Comparison of ENCODE assay signal across 8 cellular contexts in the genomic region with DNA sequence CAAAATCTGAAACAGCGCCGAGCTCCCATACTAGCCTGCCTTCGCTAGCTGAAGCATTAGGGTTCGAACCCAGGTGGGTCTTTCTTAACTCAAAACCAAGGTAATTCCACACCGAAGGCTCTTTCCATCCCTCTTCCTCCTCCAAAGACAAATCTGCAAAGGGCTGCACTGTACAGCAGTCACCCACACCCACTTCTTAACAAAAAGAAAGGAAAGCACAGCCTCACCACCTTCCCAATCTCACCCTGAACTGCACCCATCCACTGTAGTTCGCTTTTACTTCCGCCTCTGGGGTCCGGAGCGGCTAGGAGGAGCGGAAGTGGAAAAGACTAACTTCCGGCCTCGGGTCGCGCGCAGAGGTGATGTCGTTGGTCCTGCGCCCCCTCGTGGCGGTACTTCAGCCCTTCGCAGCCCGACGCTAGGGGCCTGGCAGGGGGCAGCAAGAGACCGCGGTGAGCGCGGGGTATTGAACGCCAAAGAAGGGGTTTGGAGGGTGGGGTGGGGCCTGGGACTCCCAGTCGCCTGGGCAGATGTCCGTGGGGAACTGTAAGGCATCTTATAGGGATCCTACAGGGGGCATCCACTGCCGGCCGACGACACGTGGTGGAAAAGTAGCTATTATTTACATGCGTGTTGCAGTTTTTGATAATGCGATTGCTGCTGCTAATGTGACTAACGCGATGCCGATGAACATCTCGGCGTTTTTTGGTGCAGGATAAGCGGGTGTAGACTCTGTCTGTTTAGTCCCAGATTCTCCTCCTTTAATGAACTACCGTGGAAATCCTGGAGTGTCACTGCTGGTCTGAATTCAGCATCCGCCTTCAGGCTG. TPM values are rescaled to one million over a fixed set of nuclear protein-coding genes. Genes with fewer than 3 reads are reported as not detected.
DNase-seq lines count a peak whose midpoint lies in the region; ATAC-seq and TF ChIP-seq lines count a peak whose summit lies in the region.

A gene with protein sequence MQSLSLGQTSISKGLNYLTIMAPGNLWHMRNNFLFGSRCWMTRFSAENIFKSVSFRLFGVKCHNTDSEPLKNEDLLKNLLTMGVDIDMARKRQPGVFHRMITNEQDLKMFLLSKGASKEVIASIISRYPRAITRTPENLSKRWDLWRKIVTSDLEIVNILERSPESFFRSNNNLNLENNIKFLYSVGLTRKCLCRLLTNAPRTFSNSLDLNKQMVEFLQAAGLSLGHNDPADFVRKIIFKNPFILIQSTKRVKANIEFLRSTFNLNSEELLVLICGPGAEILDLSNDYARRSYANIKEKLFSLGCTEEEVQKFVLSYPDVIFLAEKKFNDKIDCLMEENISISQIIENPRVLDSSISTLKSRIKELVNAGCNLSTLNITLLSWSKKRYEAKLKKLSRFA (minus strand): TSS at position 290 of the 829 bp plus-strand sequence. CDS start 619 bp downstream, outside the sequence.

- H3K9me3 Mint-ChIP-seq in GM23338: peaks cover 3% of the 10 kb centered on the region
- H3K9me3 Mint-ChIP-seq in nephron: peaks cover 6% of the 10 kb centered on the region
- H3K9me3 Mint-ChIP-seq in stimulated activated naive CD8-positive, alpha-beta T cell treated with anti-CD3 and anti-CD28 coated beads, Interleukin-15, Interleukin-2, amounts not matched to agents 100 ng/mL and 50 ng/mL, for 24 hours: no peaks in the 10 kb centered on the region

- H3K27me3 ChIP-seq in GM23338 (ENCODE audit: insufficient read depth): no peaks in the 10 kb centered on the region

- no peaks in the 10 kb centered on the region for H4K20me1 ChIP-seq in GM23338 (replicated peaks; ENCODE audit: insufficient read depth)

- H3K27ac ChIP-seq in GM23338 (ENCODE audit: low read depth): no peak within 1 kb of the TSS

- peaks cover 37% of the 10 kb centered on the region for H3K79me2 ChIP-seq in GM23338 (replicated peaks; ENCODE audit: insufficient read depth)

- DNase-seq in EL (peak; percentile 92), GM23338 (ENCODE audit: low spot score) (peak; percentile 97), LHCN-M2 (ENCODE audit: low read depth) (peak; percentile 93), RPMI8226 (peak; percentile 98), fibroblast of peridontal ligament (ENCODE audit: extremely low read depth) (peak; percentile 90)
- peak; percentile 89 for DNase-seq in activated T-helper 1 cell treated with anti-CD3 and anti-CD28 coated beads, Interleukin-2, amount 50 U/mL, for 16 hours (ENCODE audit: low read depth in 1 of 2, low spot score in 1 of 2)

- no peaks in the 10 kb centered on the region for H3K36me3 ChIP-seq in GM23338 (ENCODE audit: insufficient read depth)

- H3K27me3 Mint-ChIP-seq in GM23338 (ENCODE audit: insufficient read depth, low read depth, poor library complexity) (peaks cover 9% of the 10 kb centered on the region), nephron (ENCODE audit: low read depth) (no peaks in the 10 kb centered on the region)
- H3K27me3 Mint-ChIP-seq in stimulated activated naive CD8-positive, alpha-beta T cell treated with anti-CD3 and anti-CD28 coated beads, Interleukin-15, Interleukin-2, amounts not matched to agents 100 ng/mL and 50 ng/mL, for 24 hours: no peaks in the 10 kb centered on the region

- no peaks in the 10 kb centered on the region for H3K9me2 ChIP-seq in GM23338 (ENCODE audit: insufficient read depth)

- no peaks in the 10 kb centered on the region for H3F3A ChIP-seq in GM23338 (replicated peaks; ENCODE audit: low read depth)

- H3K4me3 Mint-ChIP-seq in GM23338 (peak within 1 kb of the TSS; percentile 95), nephron (peak within 1 kb of the TSS; percentile 92 to 98 (median 96))
- peak within 1 kb of the TSS; percentile 92 for H3K4me3 Mint-ChIP-seq in stimulated activated naive CD8-positive, alpha-beta T cell treated with anti-CD3 and anti-CD28 coated beads, Interleukin-15, Interleukin-2, amounts not matched to agents 100 ng/mL and 50 ng/mL, for 24 hours

- peak within 1 kb of the TSS; percentile 64 for H3K4me3 ChIP-seq in GM23338

- H3K4me2 ChIP-seq in GM23338: peak within 1 kb of the TSS; percentile 86

- H3K4me1 Mint-ChIP-seq in GM23338 (peaks cover 5% of the 10 kb centered on the region; the same call in 2 of the 3 replicates), nephron (peaks cover 43% of the 10 kb centered on the region)
- H3K4me1 Mint-ChIP-seq in stimulated activated naive CD8-positive, alpha-beta T cell treated with anti-CD3 and anti-CD28 coated beads, Interleukin-15, Interleukin-2, amounts not matched to agents 100 ng/mL and 50 ng/mL, for 24 hours (ENCODE audit: low read depth): peaks cover 33% of the 10 kb centered on the region

- peak within 1 kb of the TSS; percentile 91 for H2AFZ ChIP-seq in GM23338

- TF ChIP-seq CTCF in GM23338 (conservative IDR thresholded peaks at IDR 0.05; ENCODE audit: low read depth in 2 of 2) (peak; percentile 90 to 100), nephron (IDR thresholded peaks at IDR 0.05; ENCODE audit: unreplicated experiment in 3 of 3) (peak; percentile 95 to 98 (median 96))

- H3K4me1 ChIP-seq in GM23338 (ENCODE audit: insufficient read depth): no peaks in the 10 kb centered on the region

- ATAC-seq in GM23338: peak; percentile 98

- H3K27ac Mint-ChIP-seq in GM23338: peak within 1 kb of the TSS; percentile 89
- H3K27ac Mint-ChIP-seq in nephron: peak within 1 kb of the TSS; percentile 73 to 87 (median 87)
- peak within 1 kb of the TSS; percentile 93 for H3K27ac Mint-ChIP-seq in stimulated activated naive CD8-positive, alpha-beta T cell treated with anti-CD3 and anti-CD28 coated beads, Interleukin-15, Interleukin-2, amounts not matched to agents 100 ng/mL and 50 ng/mL, for 24 hours

- peaks cover 2% of the 10 kb centered on the region; the same call in 2 of the 3 replicates for H3K36me3 Mint-ChIP-seq in GM23338 (ENCODE audit: low read depth)
- H3K36me3 Mint-ChIP-seq in nephron (ENCODE audit: low read depth): peaks cover 8% of the 10 kb centered on the region
- H3K36me3 Mint-ChIP-seq in stimulated activated naive CD8-positive, alpha-beta T cell treated with anti-CD3 and anti-CD28 coated beads, Interleukin-15, Interleukin-2, amounts not matched to agents 100 ng/mL and 50 ng/mL, for 24 hours (ENCODE audit: low read depth): peaks cover 23% of the 10 kb centered on the region

TF ChIP-seq in GM23338, 12 proteins besides CTCF, POLR2A, EP300 and RAD21 (continues in another document):
- TF ChIP-seq EZH2 (IDR thresholded peaks at IDR 0.05; ENCODE audit: low read depth, unreplicated experiment) (no peak), STAT1 (IDR thresholded peaks at IDR 0.05; ENCODE audit: unreplicated experiment) (no peak), JUNB (IDR thresholded peaks at IDR 0.05; ENCODE audit: unreplicated experiment) (no peak), ZNF114 (CRISPR knock-in tag; IDR thresholded peaks at IDR 0.05) (no peak), CREB1 (CRISPR knock-in tag; IDR thresholded peaks at IDR 0.05; ENCODE audit: low read depth) (peak; percentile 85), EZH2phosphoT487 (IDR thresholded peaks at IDR 0.05; ENCODE audit: unreplicated experiment) (no peak), ZNF331 (CRISPR knock-in tag; IDR thresholded peaks at IDR 0.05; ENCODE audit: low read depth) (no peak)
- TF ChIP-seq, protein P1, sequence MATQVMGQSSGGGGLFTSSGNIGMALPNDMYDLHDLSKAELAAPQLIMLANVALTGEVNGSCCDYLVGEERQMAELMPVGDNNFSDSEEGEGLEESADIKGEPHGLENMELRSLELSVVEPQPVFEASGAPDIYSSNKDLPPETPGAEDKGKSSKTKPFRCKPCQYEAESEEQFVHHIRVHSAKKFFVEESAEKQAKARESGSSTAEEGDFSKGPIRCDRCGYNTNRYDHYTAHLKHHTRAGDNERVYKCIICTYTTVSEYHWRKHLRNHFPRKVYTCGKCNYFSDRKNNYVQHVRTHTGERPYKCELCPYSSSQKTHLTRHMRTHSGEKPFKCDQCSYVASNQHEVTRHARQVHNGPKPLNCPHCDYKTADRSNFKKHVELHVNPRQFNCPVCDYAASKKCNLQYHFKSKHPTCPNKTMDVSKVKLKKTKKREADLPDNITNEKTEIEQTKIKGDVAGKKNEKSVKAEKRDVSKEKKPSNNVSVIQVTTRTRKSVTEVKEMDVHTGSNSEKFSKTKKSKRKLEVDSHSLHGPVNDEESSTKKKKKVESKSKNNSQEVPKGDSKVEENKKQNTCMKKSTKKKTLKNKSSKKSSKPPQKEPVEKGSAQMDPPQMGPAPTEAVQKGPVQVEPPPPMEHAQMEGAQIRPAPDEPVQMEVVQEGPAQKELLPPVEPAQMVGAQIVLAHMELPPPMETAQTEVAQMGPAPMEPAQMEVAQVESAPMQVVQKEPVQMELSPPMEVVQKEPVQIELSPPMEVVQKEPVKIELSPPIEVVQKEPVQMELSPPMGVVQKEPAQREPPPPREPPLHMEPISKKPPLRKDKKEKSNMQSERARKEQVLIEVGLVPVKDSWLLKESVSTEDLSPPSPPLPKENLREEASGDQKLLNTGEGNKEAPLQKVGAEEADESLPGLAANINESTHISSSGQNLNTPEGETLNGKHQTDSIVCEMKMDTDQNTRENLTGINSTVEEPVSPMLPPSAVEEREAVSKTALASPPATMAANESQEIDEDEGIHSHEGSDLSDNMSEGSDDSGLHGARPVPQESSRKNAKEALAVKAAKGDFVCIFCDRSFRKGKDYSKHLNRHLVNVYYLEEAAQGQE (IDR thresholded peaks at IDR 0.05; ENCODE audit: unreplicated experiment): no peak
- TF ChIP-seq, protein P2, sequence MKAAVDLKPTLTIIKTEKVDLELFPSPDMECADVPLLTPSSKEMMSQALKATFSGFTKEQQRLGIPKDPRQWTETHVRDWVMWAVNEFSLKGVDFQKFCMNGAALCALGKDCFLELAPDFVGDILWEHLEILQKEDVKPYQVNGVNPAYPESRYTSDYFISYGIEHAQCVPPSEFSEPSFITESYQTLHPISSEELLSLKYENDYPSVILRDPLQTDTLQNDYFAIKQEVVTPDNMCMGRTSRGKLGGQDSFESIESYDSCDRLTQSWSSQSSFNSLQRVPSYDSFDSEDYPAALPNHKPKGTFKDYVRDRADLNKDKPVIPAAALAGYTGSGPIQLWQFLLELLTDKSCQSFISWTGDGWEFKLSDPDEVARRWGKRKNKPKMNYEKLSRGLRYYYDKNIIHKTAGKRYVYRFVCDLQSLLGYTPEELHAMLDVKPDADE (IDR thresholded peaks at IDR 0.05): peak; percentile 90

RNA-seq across cellular contexts. Expression of the gene that starts here (rescaled TPM):
- 13.5 and 19.7 TPM in 2 replicates for total RNA-seq in GM23338 (2014; rRNA removed; shearing (Covaris generic))
- 11.2 and 14.5 TPM in 2 replicates for polyA plus RNA-seq in GM23338 (2016; fragmentation: Nextera tagmentation; extraction: Ambion mirVana)
- total RNA-seq in LHCN-M2 (2014; rRNA removed): 14.4 and 16.0 TPM in 2 replicates
- polyA plus RNA-seq in LHCN-M2 (2012): 3.6 TPM
